ENCODE assay signal across 1 cellular context in genomic region chr3:8457039-8457438, GRCh38.
TF ChIP-seq lines count a peak whose summit lies in the region.

No MANE protein-coding gene starts in this region.

TF ChIP-seq in IMR-90, 13 proteins besides CTCF, POLR2A, EP300 and RAD21:
- TF ChIP-seq CEBPB (IDR thresholded peaks at IDR 0.05; ENCODE audit: low read depth, low read length) (peak; percentile 62; the same call in 1 of the 2 replicates), NFE2L2 (IDR thresholded peaks at IDR 0.05; ENCODE audit: low read depth, low read length) (no peak), CHD1 (IDR thresholded peaks at IDR 0.05; ENCODE audit: low read depth, low read length) (no peak), FOS (IDR thresholded peaks at IDR 0.05; ENCODE audit: low read depth, low read length) (no peak)
